8 cellular contexts compared by ENCODE assay signal in the genomic region with DNA sequence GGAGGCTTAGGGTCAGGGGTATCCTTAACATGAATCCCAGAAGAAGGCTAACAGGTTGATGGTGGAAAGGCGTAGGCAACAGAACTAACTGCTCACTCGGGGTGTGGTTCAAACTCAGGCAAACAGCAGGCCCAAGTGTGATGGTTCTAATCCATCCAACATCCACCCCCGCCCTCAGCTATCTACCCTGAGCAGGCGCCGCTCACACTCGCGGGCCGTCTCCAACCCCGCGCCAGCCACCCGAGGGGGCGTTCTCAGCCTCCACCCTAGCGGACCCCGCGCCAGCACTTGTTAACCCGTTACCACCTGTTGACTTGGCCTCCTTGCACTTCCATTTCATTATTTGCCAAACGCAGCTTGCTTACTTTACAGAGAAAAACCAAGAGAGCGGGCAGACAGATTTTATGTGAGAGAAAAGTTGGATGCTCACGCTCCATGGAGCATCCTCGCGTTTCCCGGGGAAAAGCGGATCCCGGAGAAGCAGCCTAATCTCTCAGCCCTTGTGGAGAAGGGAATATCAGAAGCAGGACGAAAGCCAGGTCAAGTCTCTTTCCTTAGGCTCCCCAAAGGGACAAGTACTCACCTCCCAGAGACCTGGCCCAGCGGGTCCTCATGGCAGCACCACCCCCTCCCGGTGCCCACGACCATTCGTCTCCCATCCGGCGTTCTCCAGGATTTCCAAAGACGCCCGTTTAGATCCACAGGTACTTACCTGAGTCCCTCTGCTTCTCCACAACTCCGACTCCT. TPM values are rescaled to one million over a fixed set of nuclear protein-coding genes. Genes with fewer than 3 reads are reported as not detected.
A peak's percentile ranks its signal among the peaks of the same experiment; 100 is the strongest.
DNase-seq lines count a peak whose midpoint lies in the region; ATAC-seq and TF ChIP-seq lines count a peak whose summit lies in the region.

No MANE protein-coding gene starts in this region.

- H3K9ac ChIP-seq in HUES48 (ENCODE audit: low read depth, low read length), result peak overlapping the region; percentile 53; the same call in 1 of the 2 replicates

- no peak for ATAC-seq in HG02852 (IDR thresholded peaks at IDR 0.05; ENCODE audit: unreplicated experiment)

- H3K9me3 ChIP-seq in HUES48 (ENCODE audit: control insufficient read depth, insufficient read depth, low read length), result no peaks in the 10 kb centered on the region
- H3K9me3 ChIP-seq in thyroid gland, result no peaks in the 10 kb centered on the region

- H3K27ac ChIP-seq in ACC112 (ENCODE audit: low read depth, low read length), result no peak overlapping the region
- H3K27ac ChIP-seq in HUES48 (ENCODE audit: low read depth, low read length), result no peak overlapping the region
- peak overlapping the region in 1 of 3 donors; percentile 47 for H3K27ac ChIP-seq in thyroid gland

- H2AFZ ChIP-seq in ACC112 (ENCODE audit: low read length, unreplicated experiment), result no peak overlapping the region

- H3K36me3 ChIP-seq in ACC112 (ENCODE audit: insufficient read depth, low read length) (no peaks in the 10 kb centered on the region), HUES48 (ENCODE audit: control insufficient read depth, insufficient read depth, low read length) (no peaks in the 10 kb centered on the region), thyroid gland (no peaks in the 10 kb centered on the region)

- H3K4me3 ChIP-seq in ACC112 (ENCODE audit: low read depth, low read length) (peak overlapping the region; percentile 65; the same call in 1 of the 2 replicates), HUES48 (ENCODE audit: low read depth, low read length) (peak overlapping the region; percentile 80), lower leg skin (ENCODE audit: low read depth, poor library complexity, severe bottlenecking) (peak overlapping the region; percentile 47), thyroid gland (replicated peaks in 1 of 3) (peak overlapping the region in 2 of 3 donors; percentile 15 to 67)

- H3K79me2 ChIP-seq in ACC112 (ENCODE audit: control insufficient read depth, insufficient read depth, low read length, unreplicated experiment), result no peaks in the 10 kb centered on the region

- TF ChIP-seq POLR2A in lower leg skin (IDR thresholded peaks at IDR 0.05) (no peak), thyroid gland (IDR thresholded peaks at IDR 0.05) (no peak)

- WGBS in lower leg skin, 2 donors, result 4 to 6% methylated on average over 32 to 34 of the region's 34 CpGs
- WGBS in thyroid gland, 2 donors, result 8 to 10% methylated on average over 29 to 34 of the region's 34 CpGs

- H3K27me3 ChIP-seq in ACC112 (ENCODE audit: insufficient read depth, low read length), result peaks cover 72% of the 10 kb centered on the region
- H3K27me3 ChIP-seq in HUES48 (ENCODE audit: control insufficient read depth, insufficient read depth, low read length), result peaks cover 20% of the 10 kb centered on the region
- no peaks in the 10 kb centered on the region for H3K27me3 ChIP-seq in thyroid gland

- DNase-seq in cerebellar cortex (ENCODE audit: low spot score) (peak; percentile 58), lower leg skin (ENCODE audit: low spot score in 2 of 2) (no peak), thyroid gland (peak in 1 of 2 donors; percentile 7), NOMO-1 treated with DMSO at 0.1 percent for 48 hours (lab: John Stamatoyannopoulos, UW; ENCODE audit: unreplicated experiment) (no peak)
- DNase-seq in stimulated activated CD4-positive, alpha-beta T cell treated with anti-CD3 and anti-CD28 coated beads, Interleukin-2, amount 100 ng/mL, for 48 hours, result no peak

- TF ChIP-seq CTCF in lower leg skin (IDR thresholded peaks at IDR 0.05) (no peak), thyroid gland (IDR thresholded peaks at IDR 0.05) (no peak)

- no peaks in the 10 kb centered on the region for H3K4me1 ChIP-seq in ACC112 (ENCODE audit: control insufficient read depth, insufficient read depth, low read length, unreplicated experiment)
- H3K4me1 ChIP-seq in HUES48 (ENCODE audit: control insufficient read depth, insufficient read depth, low read length), result peaks cover 14% of the 10 kb centered on the region; the same call in 1 of the 2 replicates
- H3K4me1 ChIP-seq in thyroid gland, result peaks cover 3 to 5% of the 10 kb centered on the region in 2 donors

- intact Hi-C loops in lower leg skin (cut with DNase I; ENCODE audit: low total_unique reads) (no loop called here), thyroid gland (cut with DNase I) (no loop called here)

RNA-seq across cellular contexts. Expression of gene SNCA, which starts 0.8 kb away (rescaled TPM):
- total RNA-seq in lower leg skin, result 10 to 100 TPM in 3 of 4 donors, 1 to 10 TPM in 1; 9.8 to 25.6 (median 16.7) TPM
- 10 to 100 TPM in 3 of 4 donors, 1 to 10 TPM in 1; 5.3 to 22.7 (median 15.0) TPM for total RNA-seq in thyroid gland

RNA-seq across cellular contexts. Expression of gene MMRN1, which starts 58.5 kb away (rescaled TPM):
- total RNA-seq in lower leg skin (10 to 100 TPM; 10.3 to 26.5 (median 20.5) TPM), thyroid gland (100 to 1,000 TPM; 111 to 689 (median 241) TPM)

Comparison
In these comparisons a context has a peak if more than half of its experiments do, and no peak if none do; other contexts are left out.
1. RNA of gene MMRN1, which starts 58.5 kb away (total RNA-seq): 111 to 689 TPM in thyroid gland; 10.3 to 26.5 TPM in lower leg skin; every median in the first group is over 4 times any median in the second.
2. Peak in every context shown above with its lines, with median percentiles within 50 percentile points of each other: H3K4me3 ChIP-seq.